8 cellular contexts compared by ENCODE assay signal in genomic region chr1:10322821-10323220, GRCh38.
"Had no signal": no experiment of that assay in that cellular context is flagged by ENCODE, and none has a peak within 500 bp of the region (broad histone marks: within the 10 kb centered on the region; RNA-seq: fewer than 3 reads in every experiment).

No MANE protein-coding gene starts in this region.

- H3K9ac ChIP-seq: GM23248 had no signal

- H3K4me3 ChIP-seq: GM23248, HAP-1 had no signal

- DNase-seq: GM23248, GOT3, H7, HFFc6, IMR-90, KBM-7 had no signal

- H3K9me3 ChIP-seq: HAP-1 had no signal

- H2AFZ ChIP-seq: GM23248 had no signal

- H3K27ac ChIP-seq: GM23248, HL-60 had no signal
